In the genomic region with DNA sequence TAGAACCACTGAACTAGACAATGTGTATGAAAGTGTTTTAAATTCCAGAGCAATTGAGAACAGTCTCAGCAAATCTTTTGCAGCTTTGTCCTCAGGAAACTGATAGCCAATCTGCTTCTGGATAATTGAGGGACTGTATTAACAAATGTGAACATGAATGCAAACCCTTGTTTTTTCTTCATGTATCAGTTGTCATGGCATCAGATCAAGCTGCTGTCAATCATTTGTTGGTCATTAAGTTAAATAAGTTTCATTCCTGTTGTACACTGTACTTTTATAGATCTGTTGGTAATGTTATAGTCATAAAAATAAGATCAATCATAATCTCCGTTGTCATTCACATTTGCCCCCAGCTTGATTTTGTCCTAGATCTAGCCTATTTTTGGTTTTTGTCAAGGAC, we compare ENCODE assay signal across 29 cellular contexts.
"Had no signal": no experiment of that assay in that cellular context is flagged by ENCODE, and none has a peak within 500 bp of the region (broad histone marks: within the 10 kb centered on the region; RNA-seq: fewer than 3 reads in every experiment).

No MANE protein-coding gene starts in this region.

- H3K4me1 ChIP-seq: colonic mucosa, esophagus muscularis mucosa, esophagus squamous epithelium, foreskin keratinocyte, gastrocnemius medialis, gastroesophageal sphincter, heart left ventricle, heart right ventricle had no signal

- H3K4me3 Mint-ChIP-seq: dendritic cell treated with granulocyte-macrophage colony-stimulating factor and Interleukin-4, amounts not matched to agents 40 ng/mL and 50 ng/mL, for 4 days; effector memory CD8-positive, alpha-beta T cell; endodermal cell had no signal

- H3K27ac ChIP-seq: colonic mucosa, coronary artery, dorsolateral prefrontal cortex, epithelial cell of prostate, esophagus muscularis mucosa, esophagus squamous epithelium, foreskin keratinocyte, gastrocnemius medialis, gastroesophageal sphincter, heart left ventricle, heart right ventricle had no signal

- H3K27me3 ChIP-seq: colonic mucosa, foreskin keratinocyte, gastrocnemius medialis, heart left ventricle, heart right ventricle had no signal

- FAIRE-seq: colon, endometrium, endothelial cell of umbilical vein, frontal cortex had no signal

- H3K9me3 ChIP-seq: colonic mucosa, esophagus muscularis mucosa, esophagus squamous epithelium, gastrocnemius medialis, gastroesophageal sphincter had no signal

- H3K4me1 Mint-ChIP-seq: endodermal cell had no signal

- ATAC-seq: effector memory CD8-positive, alpha-beta T cell; esophagus mucosa; foreskin keratinocyte; gastrocnemius medialis; gastroesophageal sphincter; heart left ventricle; heart right ventricle had no signal

- H3K27ac Mint-ChIP-seq: dendritic cell treated with granulocyte-macrophage colony-stimulating factor and Interleukin-4, amounts not matched to agents 40 ng/mL and 50 ng/mL, for 4 days; effector memory CD8-positive, alpha-beta T cell; endodermal cell had no signal

- DNase-seq: colonic mucosa; cortex of kidney; dermis blood vessel endothelial cell; dorsolateral prefrontal cortex; effector CD4-positive, alpha-beta T cell; effector CD8-positive, alpha-beta T cell; effector memory CD4-positive, alpha-beta T cell; effector memory CD8-positive, alpha-beta T cell; endodermal cell; erythroblast; esophagus squamous epithelium; foreskin fibroblast; foreskin keratinocyte; foreskin melanocyte; gastrocnemius medialis; glutamatergic neuron; head of caudate nucleus; heart left ventricle; heart right ventricle had no signal

- H3K9me3 Mint-ChIP-seq: effector memory CD8-positive, alpha-beta T cell had no signal

- H3K36me3 ChIP-seq: colonic mucosa, esophagus muscularis mucosa, esophagus squamous epithelium, gastrocnemius medialis, gastroesophageal sphincter, heart left ventricle, heart right ventricle had no signal

- H3K4me3 ChIP-seq: colonic mucosa, coronary artery, dorsolateral prefrontal cortex, esophagus muscularis mucosa, esophagus squamous epithelium, gastrocnemius medialis, gastroesophageal sphincter, heart left ventricle, heart right ventricle had no signal
